ENCODE assay signal across 26 cellular contexts in genomic region chr12:49160415-49160814, GRCh38. TPM values are rescaled to one million over a fixed set of nuclear protein-coding genes. Genes with fewer than 3 reads are reported as not detected.
DNase-seq lines count a peak whose midpoint lies in the region; ATAC-seq and TF ChIP-seq lines count a peak whose summit lies in the region.
"Had no signal": no experiment of that assay in that cellular context is flagged by ENCODE, and none has a peak within 500 bp of the region (broad histone marks: within the 10 kb centered on the region; RNA-seq: fewer than 3 reads in every experiment).

No MANE protein-coding gene starts in this region.

- ATAC-seq in heart right ventricle (no peak), HG02852 (IDR thresholded peaks at IDR 0.05; ENCODE audit: unreplicated experiment) (peak; percentile 51), GM18870 (IDR thresholded peaks at IDR 0.05; ENCODE audit: unreplicated experiment) (no peak)
- ATAC-seq: activated naive CD4-positive, alpha-beta T cell treated with anti-CD3 and anti-CD28 coated beads, Interleukin-2, amount 50 U/mL, for 72 hours; activated T-cell treated with anti-CD3 and anti-CD28 coated beads, Interleukin-2, amount 50 U/mL, for 72 hours; left lobe of liver; WTC11 had no signal

- TF ChIP-seq CTCF in cardiac muscle cell (IDR thresholded peaks at IDR 0.05; ENCODE audit: low read depth, low read length) (no peak), heart right ventricle (IDR thresholded peaks at IDR 0.05) (no peak)

- peak overlapping the region; percentile 66 for H3K27ac ChIP-seq in cardiac muscle cell
- no peak overlapping the region for H3K27ac ChIP-seq in heart right ventricle
- H3K27ac ChIP-seq: A549, HL-60, neural progenitor cell, SJCRH30, skin epidermis had no signal

- WGBS in heart right ventricle, 2 donors, result 69 to 85% methylated on average over 2 of the region's 2 CpGs

- TF ChIP-seq POLR2A in Raji (IDR thresholded peaks at IDR 0.05; ENCODE audit: insufficient read depth, low read depth, low read length), result peak; percentile 40; the same call in 1 of the 2 replicates

- H3K4me1 ChIP-seq in cardiac muscle cell (ENCODE audit: low read depth) (peaks cover 3% of the 10 kb centered on the region), heart right ventricle (peaks cover 0 to 15% (median 0%) of the 10 kb centered on the region in 9 donors)
- H3K4me1 ChIP-seq: A549, neural progenitor cell had no signal

- H3K27me3 ChIP-seq in cardiac muscle cell (no peaks in the 10 kb centered on the region), heart right ventricle (no peaks in the 10 kb centered on the region)
- H3K27me3 ChIP-seq: MG63, neural progenitor cell, SJCRH30 had no signal

- H3K36me3 ChIP-seq in cardiac muscle cell (no peaks in the 10 kb centered on the region), heart right ventricle (no peaks in the 10 kb centered on the region)
- H3K36me3 ChIP-seq: MG63, neural progenitor cell, SJCRH30 had no signal

- DNase-seq in cardiac muscle cell (ENCODE audit: low read depth in 1 of 2, low spot score in 1 of 2) (no peak), heart right ventricle (no peak), NK-92 (lab: John Stamatoyannopoulos, UW; ENCODE audit: unreplicated experiment) (no peak), T-helper 9 cell (no peak), NCI-H1694 (lab: John Stamatoyannopoulos, UW) (no peak)
- DNase-seq: activated T-cell treated with anti-CD3 and anti-CD28 coated beads, Interleukin-2, amount 50 U/mL, for 72 hours; C1 segment of cervical spinal cord; effector CD8-positive, alpha-beta T cell; H9; MG63; midbrain; NCI-H187 treated with DMSO at 0.1 percent for 48 hours; NCI-H446 treated with DMSO at 0.1 percent for 48 hours; SJCRH30; stimulated activated CD4-positive, alpha-beta T cell treated with anti-CD3 and anti-CD28 coated beads, Interleukin-4, amount 100 ng/mL, for 1 hour; T-helper 2 cell had no signal

- H3K9me3 ChIP-seq in cardiac muscle cell (ENCODE audit: low read depth), result no peaks in the 10 kb centered on the region
- H3K9me3 ChIP-seq in heart right ventricle, result no peaks in the 10 kb centered on the region
- H3K9me3 ChIP-seq: A549, MG63, SJCRH30 had no signal

- H3K4me3 ChIP-seq in cardiac muscle cell (no peak overlapping the region), heart right ventricle (no peak overlapping the region)
- H3K4me3 ChIP-seq: A549, MG63, neural progenitor cell, SJCRH30, skin epidermis had no signal

- intact Hi-C loops in heart right ventricle (cut with DNase I), result no loop called here

RNA-seq across cellular contexts. Expression of gene TUBA1A, which starts 28.5 kb away (rescaled TPM):
- total RNA-seq in cardiac muscle cell (509 and 1,042 TPM in 2 replicates), heart right ventricle (100 to 1,000 TPM in 8 of 10 donors, 10 to 100 TPM in 2; 93.9 to 258 (median 134) TPM)
- polyA plus RNA-seq in cardiac muscle cell (521 and 1,070 TPM in 2 replicates), heart right ventricle (100 to 1,000 TPM in 1 of 2 donors, 10 to 100 TPM in 1; 45.2 to 287 TPM)

RNA-seq across cellular contexts. Expression of gene TUBA1B, which starts 29.2 kb away (rescaled TPM):
- total RNA-seq in cardiac muscle cell (1,511 and 2,134 TPM in 2 replicates), heart right ventricle (100 to 1,000 TPM; 201 to 818 (median 309) TPM)
- polyA plus RNA-seq in cardiac muscle cell (1,582 and 2,216 TPM in 2 replicates), heart right ventricle (1,000 to 10,000 TPM in 1 of 2 donors, 100 to 1,000 TPM in 1; 117 to 1,374 TPM)

RNA-seq across cellular contexts. Expression of gene LMBR1L, which starts 49.8 kb away (rescaled TPM):
- 29.8 and 51.3 TPM in 2 replicates for total RNA-seq in cardiac muscle cell
- polyA plus RNA-seq in cardiac muscle cell, result 52.9 and 56.1 TPM in 2 replicates
- 10 to 100 TPM; 21.5 to 51.8 (median 30.8) TPM for total RNA-seq in heart right ventricle
- polyA plus RNA-seq in heart right ventricle, result 10 to 100 TPM; 24.8 to 47.0 TPM
